Comparison of ENCODE assay signal across 13 cellular contexts in the genomic region with DNA sequence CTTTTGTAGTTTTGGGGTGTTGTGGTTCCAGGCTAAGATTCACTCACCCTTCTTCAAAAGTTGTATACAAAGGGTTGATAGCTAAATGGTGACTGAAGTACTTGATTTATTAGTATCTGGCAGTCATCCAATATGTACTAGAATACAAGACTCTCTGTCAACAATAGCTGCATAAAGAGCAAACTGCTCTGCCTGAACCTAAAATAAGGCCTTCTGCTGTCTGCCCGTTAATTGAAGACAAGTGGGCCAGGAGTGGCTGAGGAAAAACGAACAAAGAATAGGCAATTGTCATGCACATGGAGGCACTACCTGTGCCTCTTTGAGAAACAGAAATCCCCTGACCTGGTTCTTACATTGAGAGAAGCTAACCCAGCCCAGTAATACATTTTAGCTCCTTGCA.
DNase-seq lines count a peak whose midpoint lies in the region; ATAC-seq and TF ChIP-seq lines count a peak whose summit lies in the region.
"Had no signal": no experiment of that assay in that cellular context is flagged by ENCODE, and none has a peak within 500 bp of the region (broad histone marks: within the 10 kb centered on the region; RNA-seq: fewer than 3 reads in every experiment).

No MANE protein-coding gene starts in this region.

- no peaks in the 10 kb centered on the region for H3K27me3 Mint-ChIP-seq in endodermal cell (ENCODE audit: insufficient read depth)
- H3K27me3 Mint-ChIP-seq: activated CD4-positive, alpha-beta T cell treated with anti-CD3 and anti-CD28 coated beads, Interleukin-2, amount 10 ng/mL, durations not matched to agents 24 days and 14 days; activated T-helper 17 cell treated with anti-CD3 and anti-CD28 coated beads, Interleukin-2, amount 50 U/mL, for 72 hours; T-cell had no signal

- no peak overlapping the region for H2BK120ac ChIP-seq in neuronal stem cell (ENCODE audit: low read depth, low read length)

- H3K79me1 ChIP-seq in neuronal stem cell (ENCODE audit: low read depth, low read length) = no peaks in the 10 kb centered on the region

- no peak overlapping the region for H3K14ac ChIP-seq in neuronal stem cell (ENCODE audit: low read length)

- no peaks in the 10 kb centered on the region for H3K79me2 ChIP-seq in MM.1S (ENCODE audit: low read length)

- no peak overlapping the region for H2BK5ac ChIP-seq in neuronal stem cell (ENCODE audit: low read length)

- no peaks in the 10 kb centered on the region for H3K36me3 Mint-ChIP-seq in endodermal cell (ENCODE audit: low read depth)
- H3K36me3 Mint-ChIP-seq: T-cell had no signal

- no peaks in the 10 kb centered on the region for H4K20me1 ChIP-seq in MM.1S (ENCODE audit: insufficient read depth, low read length)

- H3K4ac ChIP-seq in neuronal stem cell (ENCODE audit: low read length) = no peak overlapping the region

- no peak overlapping the region for H3K18ac ChIP-seq in neuronal stem cell (ENCODE audit: low read length)

- H3K9ac ChIP-seq in endodermal cell (ENCODE audit: extremely low read depth, low read length, poor library complexity, severe bottlenecking) (no peak overlapping the region), neuronal stem cell (ENCODE audit: low read depth, low read length, poor library complexity) (no peak overlapping the region), MM.1S (ENCODE audit: low read length) (no peak overlapping the region)

- TF ChIP-seq CTCF in endodermal cell (conservative IDR thresholded peaks at IDR 0.05) = no peak
- no peak for TF ChIP-seq CTCF in MM.1S (IDR thresholded peaks at IDR 0.05; ENCODE audit: low read length)

- H4K91ac ChIP-seq in neuronal stem cell (ENCODE audit: low read depth, low read length, poor library complexity) = no peak overlapping the region

- no peak overlapping the region for H2AK5ac ChIP-seq in neuronal stem cell (ENCODE audit: low read depth, low read length)

- H3K4me1 Mint-ChIP-seq in endodermal cell = peaks cover 9% of the 10 kb centered on the region
- H3K4me1 Mint-ChIP-seq: activated CD4-positive, alpha-beta T cell treated with anti-CD3 and anti-CD28 coated beads, Interleukin-2, amount 10 ng/mL, durations not matched to agents 24 days and 14 days; activated T-helper 17 cell treated with anti-CD3 and anti-CD28 coated beads, Interleukin-2, amount 50 U/mL, for 72 hours; T-cell had no signal

- H3K27ac Mint-ChIP-seq in endodermal cell = peak overlapping the region; percentile 26
- H3K27ac Mint-ChIP-seq: activated CD4-positive, alpha-beta T cell treated with anti-CD3 and anti-CD28 coated beads, Interleukin-2, amount 10 ng/mL, durations not matched to agents 24 days and 14 days; activated T-helper 17 cell treated with anti-CD3 and anti-CD28 coated beads, Interleukin-2, amount 50 U/mL, for 72 hours; T-cell had no signal

- no peak overlapping the region for H3K23ac ChIP-seq in neuronal stem cell (ENCODE audit: low read depth, low read length, poor library complexity)

- H3K9me3 Mint-ChIP-seq in endodermal cell = no peaks in the 10 kb centered on the region
- H3K9me3 Mint-ChIP-seq: activated CD4-positive, alpha-beta T cell treated with anti-CD3 and anti-CD28 coated beads, Interleukin-2, amount 10 ng/mL, durations not matched to agents 24 days and 14 days; activated T-helper 17 cell treated with anti-CD3 and anti-CD28 coated beads, Interleukin-2, amount 50 U/mL, for 72 hours; T-cell had no signal

- no peaks in the 10 kb centered on the region for H3K4me1 ChIP-seq in endodermal cell (ENCODE audit: control insufficient read depth, insufficient read depth, low read length)
- no peaks in the 10 kb centered on the region for H3K4me1 ChIP-seq in SJCRH30
- peaks cover 0 to 3% of the 10 kb centered on the region in 2 donors for H3K4me1 ChIP-seq in neuronal stem cell (ENCODE audit: control insufficient read depth in 2 of 2, insufficient read depth in 1 of 2, low read depth in 1 of 2, low read length in 2 of 2)
- H3K4me1 ChIP-seq in MM.1S (ENCODE audit: low read length) = no peaks in the 10 kb centered on the region

- H4K8ac ChIP-seq in neuronal stem cell (ENCODE audit: low read depth, low read length) = no peak overlapping the region

- H3K4me2 ChIP-seq in neuronal stem cell (ENCODE audit: insufficient read depth, low read length, poor library complexity, severe bottlenecking) (no peak overlapping the region), MM.1S (ENCODE audit: low read depth, low read length) (no peak overlapping the region)

- WGBS in endodermal cell (ENCODE audit: insufficient coverage in 1 of 2, insufficient read length in 1 of 2), 2 experiments = 33 to 77% methylated on average over 1 to 2 of the region's 2 CpGs
- no CpG with 5 or more reads among the region's 2 CpGs for WGBS in neuronal stem cell (ENCODE audit: extremely low coverage in 2 of 2, insufficient read length in 2 of 2, insufficient replicate concordance in 1 of 2), 2 donors

- no peak for ATAC-seq in left lobe of liver
- ATAC-seq: activated T-helper 17 cell treated with anti-CD3 and anti-CD28 coated beads, Interleukin-2, amount 50 U/mL, for 72 hours; T-cell had no signal

- no peak overlapping the region for H2BK12ac ChIP-seq in neuronal stem cell (ENCODE audit: low read length)

- H3K9me3 ChIP-seq in endodermal cell (ENCODE audit: control insufficient read depth, low read length) (no peaks in the 10 kb centered on the region), SJCRH30 (replicated peaks) (no peaks in the 10 kb centered on the region), neuronal stem cell (replicated peaks in 1 of 2; ENCODE audit: control insufficient read depth in 2 of 2, insufficient read depth in 1 of 2, low read depth in 1 of 2, low read length in 2 of 2) (no peaks in the 10 kb centered on the region), MM.1S (replicated peaks; ENCODE audit: insufficient read depth, low read length) (no peaks in the 10 kb centered on the region)

- H2AFZ ChIP-seq in neuronal stem cell (ENCODE audit: low read length) = no peak overlapping the region
- H2AFZ ChIP-seq in MM.1S (ENCODE audit: low read length) = no peak overlapping the region

- H3K36me3 ChIP-seq in endodermal cell (ENCODE audit: control insufficient read depth, insufficient read depth, low read length) = no peaks in the 10 kb centered on the region
- H3K36me3 ChIP-seq in SJCRH30 = no peaks in the 10 kb centered on the region
- H3K36me3 ChIP-seq in neuronal stem cell (replicated peaks in 1 of 2; ENCODE audit: control insufficient read depth in 2 of 2, insufficient read depth in 2 of 2, low read length in 2 of 2) = no peaks in the 10 kb centered on the region
- H3K36me3 ChIP-seq in MM.1S (replicated peaks; ENCODE audit: insufficient read depth, low read length) = no peaks in the 10 kb centered on the region
- H3K36me3 ChIP-seq: brain microvascular endothelial cell had no signal

- no peak overlapping the region for H3K4me3 Mint-ChIP-seq in endodermal cell
- H3K4me3 Mint-ChIP-seq: activated CD4-positive, alpha-beta T cell treated with anti-CD3 and anti-CD28 coated beads, Interleukin-2, amount 10 ng/mL, durations not matched to agents 24 days and 14 days; activated T-helper 17 cell treated with anti-CD3 and anti-CD28 coated beads, Interleukin-2, amount 50 U/mL, for 72 hours; T-cell had no signal

- peak; percentile 4 for DNase-seq in A172 (ENCODE audit: low spot score)
- DNase-seq in NCI-H1092 treated with DMSO at 0.1 percent for 48 hours (lab: John Stamatoyannopoulos, UW) = peak; percentile 32
- peak; percentile 68 to 91 for DNase-seq in NCI-H524 (lab: John Stamatoyannopoulos, UW)
- DNase-seq in endodermal cell = no peak
- no peak for DNase-seq in SJCRH30
- DNase-seq in neuronal stem cell (ENCODE audit: low spot score) = no peak
- DNase-seq in MM.1S = no peak
- DNase-seq in left lobe of liver (ENCODE audit: low spot score) = no peak
- DNase-seq: activated CD4-positive, alpha-beta T cell treated with anti-CD3 and anti-CD28 coated beads, Interleukin-2, amount 10 ng/mL, durations not matched to agents 24 days and 14 days; brain microvascular endothelial cell; T-cell; trophoblast cell had no signal

- H3K4me3 ChIP-seq in endodermal cell (ENCODE audit: low read length) (no peak overlapping the region), SJCRH30 (no peak overlapping the region), neuronal stem cell (ENCODE audit: low read length in 2 of 2) (no peak overlapping the region), MM.1S (ENCODE audit: low read length) (no peak overlapping the region)

- H3K27me3 ChIP-seq in endodermal cell (ENCODE audit: control insufficient read depth, insufficient read depth, low read length, poor library complexity, severe bottlenecking) (no peaks in the 10 kb centered on the region), SJCRH30 (no peaks in the 10 kb centered on the region), neuronal stem cell (ENCODE audit: control insufficient read depth in 3 of 3, insufficient read depth in 3 of 3, low read depth in 1 of 3, low read length in 3 of 3) (no peaks in the 10 kb centered on the region), MM.1S (replicated peaks; ENCODE audit: insufficient read depth, low read length) (no peaks in the 10 kb centered on the region)
- H3K27me3 ChIP-seq: brain microvascular endothelial cell had no signal

- H3F3A ChIP-seq in MM.1S (ENCODE audit: insufficient read depth, low read length) = no peaks in the 10 kb centered on the region

- H2BK15ac ChIP-seq in neuronal stem cell (ENCODE audit: low read length) = no peak overlapping the region

- no peak overlapping the region for H3K27ac ChIP-seq in endodermal cell (ENCODE audit: low read depth, low read length)
- H3K27ac ChIP-seq in SJCRH30 = no peak overlapping the region
- no peak overlapping the region for H3K27ac ChIP-seq in neuronal stem cell (replicated peaks; ENCODE audit: low read length)
- no peak overlapping the region for H3K27ac ChIP-seq in MM.1S (ENCODE audit: low read length)
- H3K27ac ChIP-seq: brain microvascular endothelial cell had no signal

- H3K9me2 ChIP-seq in MM.1S (replicated peaks; ENCODE audit: insufficient read depth, low read length) = no peaks in the 10 kb centered on the region

Comparison
In these comparisons a context has a peak if more than half of its experiments do, and no peak if none do; other contexts are left out.
1. DNase-seq: peak in A172 (single experiment), NCI-H1092 treated with DMSO at 0.1 percent for 48 hours (single experiment) and NCI-H524 (2 of 2); none in endodermal cell (single experiment), SJCRH30 (0 of 2), neuronal stem cell (single experiment), MM.1S (single experiment) and left lobe of liver (single experiment).